ENCODE assay signal across 1 cellular context in the genomic region with DNA sequence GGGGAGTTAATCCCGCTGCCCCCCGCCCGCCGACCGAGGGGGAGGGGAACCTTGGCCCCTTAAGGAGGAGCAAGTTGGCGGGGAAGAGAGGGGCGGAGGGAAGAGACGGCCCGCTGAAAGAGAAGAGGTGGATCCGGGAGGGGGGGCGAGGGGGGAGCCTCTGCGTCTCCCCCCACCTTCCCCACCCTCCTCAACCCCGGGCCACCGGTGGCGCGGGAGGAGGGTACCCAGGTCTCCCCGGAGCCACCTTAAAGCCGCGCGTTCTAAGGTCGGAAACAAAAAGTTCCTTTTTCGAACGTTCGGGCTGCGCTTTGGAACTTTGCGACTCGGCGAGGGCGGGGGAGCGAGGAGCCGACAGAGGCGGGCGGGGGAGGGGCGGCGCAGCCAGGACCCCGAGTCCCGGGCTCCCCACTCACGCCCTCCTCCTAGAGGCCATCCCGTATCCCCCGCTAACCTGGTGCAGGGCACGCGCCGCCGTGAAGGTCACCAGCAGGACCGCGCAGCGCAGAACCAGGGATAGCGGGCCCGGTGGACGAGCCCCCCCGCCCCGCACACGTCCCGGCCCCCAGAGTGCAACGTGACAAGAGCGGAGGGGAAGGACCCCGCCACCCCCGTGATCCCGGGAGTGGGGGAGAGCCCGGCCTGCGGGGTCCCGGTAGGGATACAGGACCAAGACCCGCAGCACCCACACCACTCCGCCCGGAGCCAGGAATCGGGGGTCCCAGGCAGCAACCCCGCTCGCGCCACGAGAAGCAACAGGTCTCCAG.
TF ChIP-seq lines count a peak whose summit lies in the region.

No MANE protein-coding gene starts in this region.

TF ChIP-seq in HepG2, 621 proteins besides CTCF, POLR2A, EP300 and RAD21 (continues in another document):
- TF ChIP-seq FOXC1 (CRISPR knock-in tag; IDR thresholded peaks at IDR 0.05; ENCODE audit: borderline replicate concordance) (peak; percentile 49; the same call in 1 of the 2 replicates), KLF13 (CRISPR knock-in tag; IDR thresholded peaks at IDR 0.05) (no peak), MYC (CRISPR knock-in tag; IDR thresholded peaks at IDR 0.05; ENCODE audit: borderline replicate concordance) (peak; percentile 73; the same call in 1 of the 2 replicates), NFE2L1 (CRISPR knock-in tag; IDR thresholded peaks at IDR 0.05; ENCODE audit: borderline replicate concordance) (no peak), SAP130 (CRISPR knock-in tag; IDR thresholded peaks at IDR 0.05; ENCODE audit: low read depth) (peak; percentile 64), FOXK2 (IDR thresholded peaks at IDR 0.05) (no peak), FIP1L1 (IDR thresholded peaks at IDR 0.05; ENCODE audit: borderline replicate concordance, insufficient read depth, low read depth, low read length) (no peak), ZNF383 (CRISPR knock-in tag; IDR thresholded peaks at IDR 0.05; ENCODE audit: borderline replicate concordance) (no peak), MIER2 (CRISPR knock-in tag; IDR thresholded peaks at IDR 0.05) (no peak), RNF2 (conservative IDR thresholded peaks at IDR 0.05; ENCODE audit: low read depth) (no peak), ZNF776 (CRISPR knock-in tag; IDR thresholded peaks at IDR 0.05) (no peak), KMT2A (CRISPR knock-in tag; IDR thresholded peaks at IDR 0.05) (no peak), CBX1 (IDR thresholded peaks at IDR 0.05; ENCODE audit: low read depth) (no peak), STAT5B (CRISPR knock-in tag; IDR thresholded peaks at IDR 0.05) (no peak), ZSCAN12 (CRISPR knock-in tag; IDR thresholded peaks at IDR 0.05) (no peak), ZNF382 (CRISPR knock-in tag; IDR thresholded peaks at IDR 0.05; ENCODE audit: borderline replicate concordance) (no peak), SP4 (CRISPR knock-in tag; IDR thresholded peaks at IDR 0.05) (no peak), IKZF1 (IDR thresholded peaks at IDR 0.05) (no peak), RXRA (CRISPR knock-in tag; IDR thresholded peaks at IDR 0.05) (peak; percentile 76; the same call in 1 of the 2 replicates), NFYB (CRISPR knock-in tag; IDR thresholded peaks at IDR 0.05) (no peak), HNF4A (CRISPR knock-in tag; IDR thresholded peaks at IDR 0.05) (peak; percentile 70)
- TF ChIP-seq, protein P1, sequence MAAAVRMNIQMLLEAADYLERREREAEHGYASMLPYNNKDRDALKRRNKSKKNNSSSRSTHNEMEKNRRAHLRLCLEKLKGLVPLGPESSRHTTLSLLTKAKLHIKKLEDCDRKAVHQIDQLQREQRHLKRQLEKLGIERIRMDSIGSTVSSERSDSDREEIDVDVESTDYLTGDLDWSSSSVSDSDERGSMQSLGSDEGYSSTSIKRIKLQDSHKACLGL (CRISPR knock-in tag; IDR thresholded peaks at IDR 0.05): peak; percentile 25; the same call in 1 of the 2 replicates
- TF ChIP-seq, protein P2, sequence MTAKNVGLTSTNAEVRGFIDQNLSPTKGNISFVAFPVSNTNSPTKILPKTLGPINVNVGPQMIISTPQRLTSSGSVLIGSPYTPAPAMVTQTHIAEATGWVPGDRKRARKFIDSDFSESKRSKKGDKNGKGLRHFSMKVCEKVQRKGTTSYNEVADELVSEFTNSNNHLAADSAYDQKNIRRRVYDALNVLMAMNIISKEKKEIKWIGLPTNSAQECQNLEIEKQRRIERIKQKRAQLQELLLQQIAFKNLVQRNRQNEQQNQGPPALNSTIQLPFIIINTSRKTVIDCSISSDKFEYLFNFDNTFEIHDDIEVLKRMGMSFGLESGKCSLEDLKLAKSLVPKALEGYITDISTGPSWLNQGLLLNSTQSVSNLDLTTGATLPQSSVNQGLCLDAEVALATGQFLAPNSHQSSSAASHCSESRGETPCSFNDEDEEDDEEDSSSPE (CRISPR knock-in tag; IDR thresholded peaks at IDR 0.05): 0 out of 2 replicates have a peak, but pooled peaks have one; percentile 38
- TF ChIP-seq, protein P3, sequence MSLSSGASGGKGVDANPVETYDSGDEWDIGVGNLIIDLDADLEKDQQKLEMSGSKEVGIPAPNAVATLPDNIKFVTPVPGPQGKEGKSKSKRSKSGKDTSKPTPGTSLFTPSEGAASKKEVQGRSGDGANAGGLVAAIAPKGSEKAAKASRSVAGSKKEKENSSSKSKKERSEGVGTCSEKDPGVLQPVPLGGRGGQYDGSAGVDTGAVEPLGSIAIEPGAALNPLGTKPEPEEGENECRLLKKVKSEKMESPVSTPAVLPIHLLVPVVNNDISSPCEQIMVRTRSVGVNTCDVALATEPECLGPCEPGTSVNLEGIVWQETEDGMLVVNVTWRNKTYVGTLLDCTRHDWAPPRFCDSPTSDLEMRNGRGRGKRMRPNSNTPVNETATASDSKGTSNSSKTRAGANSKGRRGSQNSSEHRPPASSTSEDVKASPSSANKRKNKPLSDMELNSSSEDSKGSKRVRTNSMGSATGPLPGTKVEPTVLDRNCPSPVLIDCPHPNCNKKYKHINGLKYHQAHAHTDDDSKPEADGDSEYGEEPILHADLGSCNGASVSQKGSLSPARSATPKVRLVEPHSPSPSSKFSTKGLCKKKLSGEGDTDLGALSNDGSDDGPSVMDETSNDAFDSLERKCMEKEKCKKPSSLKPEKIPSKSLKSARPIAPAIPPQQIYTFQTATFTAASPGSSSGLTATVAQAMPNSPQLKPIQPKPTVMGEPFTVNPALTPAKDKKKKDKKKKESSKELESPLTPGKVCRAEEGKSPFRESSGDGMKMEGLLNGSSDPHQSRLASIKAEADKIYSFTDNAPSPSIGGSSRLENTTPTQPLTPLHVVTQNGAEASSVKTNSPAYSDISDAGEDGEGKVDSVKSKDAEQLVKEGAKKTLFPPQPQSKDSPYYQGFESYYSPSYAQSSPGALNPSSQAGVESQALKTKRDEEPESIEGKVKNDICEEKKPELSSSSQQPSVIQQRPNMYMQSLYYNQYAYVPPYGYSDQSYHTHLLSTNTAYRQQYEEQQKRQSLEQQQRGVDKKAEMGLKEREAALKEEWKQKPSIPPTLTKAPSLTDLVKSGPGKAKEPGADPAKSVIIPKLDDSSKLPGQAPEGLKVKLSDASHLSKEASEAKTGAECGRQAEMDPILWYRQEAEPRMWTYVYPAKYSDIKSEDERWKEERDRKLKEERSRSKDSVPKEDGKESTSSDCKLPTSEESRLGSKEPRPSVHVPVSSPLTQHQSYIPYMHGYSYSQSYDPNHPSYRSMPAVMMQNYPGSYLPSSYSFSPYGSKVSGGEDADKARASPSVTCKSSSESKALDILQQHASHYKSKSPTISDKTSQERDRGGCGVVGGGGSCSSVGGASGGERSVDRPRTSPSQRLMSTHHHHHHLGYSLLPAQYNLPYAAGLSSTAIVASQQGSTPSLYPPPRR (CRISPR knock-in tag; IDR thresholded peaks at IDR 0.05; ENCODE audit: borderline replicate concordance): peak; percentile 47
- TF ChIP-seq, protein P4, sequence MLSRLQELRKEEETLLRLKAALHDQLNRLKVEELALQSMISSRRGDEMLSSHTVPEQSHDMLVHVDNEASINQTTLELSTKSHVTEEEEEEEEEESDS (CRISPR knock-in tag; IDR thresholded peaks at IDR 0.05; ENCODE audit: borderline replicate concordance): no peak
- TF ChIP-seq, protein P5, sequence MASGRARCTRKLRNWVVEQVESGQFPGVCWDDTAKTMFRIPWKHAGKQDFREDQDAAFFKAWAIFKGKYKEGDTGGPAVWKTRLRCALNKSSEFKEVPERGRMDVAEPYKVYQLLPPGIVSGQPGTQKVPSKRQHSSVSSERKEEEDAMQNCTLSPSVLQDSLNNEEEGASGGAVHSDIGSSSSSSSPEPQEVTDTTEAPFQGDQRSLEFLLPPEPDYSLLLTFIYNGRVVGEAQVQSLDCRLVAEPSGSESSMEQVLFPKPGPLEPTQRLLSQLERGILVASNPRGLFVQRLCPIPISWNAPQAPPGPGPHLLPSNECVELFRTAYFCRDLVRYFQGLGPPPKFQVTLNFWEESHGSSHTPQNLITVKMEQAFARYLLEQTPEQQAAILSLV (CRISPR knock-in tag; IDR thresholded peaks at IDR 0.05; ENCODE audit: borderline replicate concordance): no peak
- TF ChIP-seq, protein P6, sequence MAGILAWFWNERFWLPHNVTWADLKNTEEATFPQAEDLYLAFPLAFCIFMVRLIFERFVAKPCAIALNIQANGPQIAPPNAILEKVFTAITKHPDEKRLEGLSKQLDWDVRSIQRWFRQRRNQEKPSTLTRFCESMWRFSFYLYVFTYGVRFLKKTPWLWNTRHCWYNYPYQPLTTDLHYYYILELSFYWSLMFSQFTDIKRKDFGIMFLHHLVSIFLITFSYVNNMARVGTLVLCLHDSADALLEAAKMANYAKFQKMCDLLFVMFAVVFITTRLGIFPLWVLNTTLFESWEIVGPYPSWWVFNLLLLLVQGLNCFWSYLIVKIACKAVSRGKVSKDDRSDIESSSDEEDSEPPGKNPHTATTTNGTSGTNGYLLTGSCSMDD (CRISPR knock-in tag; IDR thresholded peaks at IDR 0.05): no peak
- TF ChIP-seq, protein P7, sequence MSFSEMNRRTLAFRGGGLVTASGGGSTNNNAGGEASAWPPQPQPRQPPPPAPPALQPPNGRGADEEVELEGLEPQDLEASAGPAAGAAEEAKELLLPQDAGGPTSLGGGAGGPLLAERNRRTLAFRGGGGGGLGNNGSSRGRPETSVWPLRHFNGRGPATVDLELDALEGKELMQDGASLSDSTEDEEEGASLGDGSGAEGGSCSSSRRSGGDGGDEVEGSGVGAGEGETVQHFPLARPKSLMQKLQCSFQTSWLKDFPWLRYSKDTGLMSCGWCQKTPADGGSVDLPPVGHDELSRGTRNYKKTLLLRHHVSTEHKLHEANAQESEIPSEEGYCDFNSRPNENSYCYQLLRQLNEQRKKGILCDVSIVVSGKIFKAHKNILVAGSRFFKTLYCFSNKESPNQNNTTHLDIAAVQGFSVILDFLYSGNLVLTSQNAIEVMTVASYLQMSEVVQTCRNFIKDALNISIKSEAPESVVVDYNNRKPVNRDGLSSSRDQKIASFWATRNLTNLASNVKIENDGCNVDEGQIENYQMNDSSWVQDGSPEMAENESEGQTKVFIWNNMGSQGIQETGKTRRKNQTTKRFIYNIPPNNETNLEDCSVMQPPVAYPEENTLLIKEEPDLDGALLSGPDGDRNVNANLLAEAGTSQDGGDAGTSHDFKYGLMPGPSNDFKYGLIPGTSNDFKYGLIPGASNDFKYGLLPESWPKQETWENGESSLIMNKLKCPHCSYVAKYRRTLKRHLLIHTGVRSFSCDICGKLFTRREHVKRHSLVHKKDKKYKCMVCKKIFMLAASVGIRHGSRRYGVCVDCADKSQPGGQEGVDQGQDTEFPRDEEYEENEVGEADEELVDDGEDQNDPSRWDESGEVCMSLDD (CRISPR knock-in tag; IDR thresholded peaks at IDR 0.05; ENCODE audit: borderline replicate concordance): peak; percentile 84
- TF ChIP-seq, protein P8, sequence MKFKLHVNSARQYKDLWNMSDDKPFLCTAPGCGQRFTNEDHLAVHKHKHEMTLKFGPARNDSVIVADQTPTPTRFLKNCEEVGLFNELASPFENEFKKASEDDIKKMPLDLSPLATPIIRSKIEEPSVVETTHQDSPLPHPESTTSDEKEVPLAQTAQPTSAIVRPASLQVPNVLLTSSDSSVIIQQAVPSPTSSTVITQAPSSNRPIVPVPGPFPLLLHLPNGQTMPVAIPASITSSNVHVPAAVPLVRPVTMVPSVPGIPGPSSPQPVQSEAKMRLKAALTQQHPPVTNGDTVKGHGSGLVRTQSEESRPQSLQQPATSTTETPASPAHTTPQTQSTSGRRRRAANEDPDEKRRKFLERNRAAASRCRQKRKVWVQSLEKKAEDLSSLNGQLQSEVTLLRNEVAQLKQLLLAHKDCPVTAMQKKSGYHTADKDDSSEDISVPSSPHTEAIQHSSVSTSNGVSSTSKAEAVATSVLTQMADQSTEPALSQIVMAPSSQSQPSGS (CRISPR knock-in tag; IDR thresholded peaks at IDR 0.05): peak; percentile 28; the same call in 1 of the 2 replicates
- TF ChIP-seq, protein P9, sequence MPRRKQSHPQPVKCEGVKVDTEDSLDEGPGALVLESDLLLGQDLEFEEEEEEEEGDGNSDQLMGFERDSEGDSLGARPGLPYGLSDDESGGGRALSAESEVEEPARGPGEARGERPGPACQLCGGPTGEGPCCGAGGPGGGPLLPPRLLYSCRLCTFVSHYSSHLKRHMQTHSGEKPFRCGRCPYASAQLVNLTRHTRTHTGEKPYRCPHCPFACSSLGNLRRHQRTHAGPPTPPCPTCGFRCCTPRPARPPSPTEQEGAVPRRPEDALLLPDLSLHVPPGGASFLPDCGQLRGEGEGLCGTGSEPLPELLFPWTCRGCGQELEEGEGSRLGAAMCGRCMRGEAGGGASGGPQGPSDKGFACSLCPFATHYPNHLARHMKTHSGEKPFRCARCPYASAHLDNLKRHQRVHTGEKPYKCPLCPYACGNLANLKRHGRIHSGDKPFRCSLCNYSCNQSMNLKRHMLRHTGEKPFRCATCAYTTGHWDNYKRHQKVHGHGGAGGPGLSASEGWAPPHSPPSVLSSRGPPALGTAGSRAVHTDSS (CRISPR knock-in tag; conservative IDR thresholded peaks at IDR 0.05): no peak
- TF ChIP-seq, protein P10, sequence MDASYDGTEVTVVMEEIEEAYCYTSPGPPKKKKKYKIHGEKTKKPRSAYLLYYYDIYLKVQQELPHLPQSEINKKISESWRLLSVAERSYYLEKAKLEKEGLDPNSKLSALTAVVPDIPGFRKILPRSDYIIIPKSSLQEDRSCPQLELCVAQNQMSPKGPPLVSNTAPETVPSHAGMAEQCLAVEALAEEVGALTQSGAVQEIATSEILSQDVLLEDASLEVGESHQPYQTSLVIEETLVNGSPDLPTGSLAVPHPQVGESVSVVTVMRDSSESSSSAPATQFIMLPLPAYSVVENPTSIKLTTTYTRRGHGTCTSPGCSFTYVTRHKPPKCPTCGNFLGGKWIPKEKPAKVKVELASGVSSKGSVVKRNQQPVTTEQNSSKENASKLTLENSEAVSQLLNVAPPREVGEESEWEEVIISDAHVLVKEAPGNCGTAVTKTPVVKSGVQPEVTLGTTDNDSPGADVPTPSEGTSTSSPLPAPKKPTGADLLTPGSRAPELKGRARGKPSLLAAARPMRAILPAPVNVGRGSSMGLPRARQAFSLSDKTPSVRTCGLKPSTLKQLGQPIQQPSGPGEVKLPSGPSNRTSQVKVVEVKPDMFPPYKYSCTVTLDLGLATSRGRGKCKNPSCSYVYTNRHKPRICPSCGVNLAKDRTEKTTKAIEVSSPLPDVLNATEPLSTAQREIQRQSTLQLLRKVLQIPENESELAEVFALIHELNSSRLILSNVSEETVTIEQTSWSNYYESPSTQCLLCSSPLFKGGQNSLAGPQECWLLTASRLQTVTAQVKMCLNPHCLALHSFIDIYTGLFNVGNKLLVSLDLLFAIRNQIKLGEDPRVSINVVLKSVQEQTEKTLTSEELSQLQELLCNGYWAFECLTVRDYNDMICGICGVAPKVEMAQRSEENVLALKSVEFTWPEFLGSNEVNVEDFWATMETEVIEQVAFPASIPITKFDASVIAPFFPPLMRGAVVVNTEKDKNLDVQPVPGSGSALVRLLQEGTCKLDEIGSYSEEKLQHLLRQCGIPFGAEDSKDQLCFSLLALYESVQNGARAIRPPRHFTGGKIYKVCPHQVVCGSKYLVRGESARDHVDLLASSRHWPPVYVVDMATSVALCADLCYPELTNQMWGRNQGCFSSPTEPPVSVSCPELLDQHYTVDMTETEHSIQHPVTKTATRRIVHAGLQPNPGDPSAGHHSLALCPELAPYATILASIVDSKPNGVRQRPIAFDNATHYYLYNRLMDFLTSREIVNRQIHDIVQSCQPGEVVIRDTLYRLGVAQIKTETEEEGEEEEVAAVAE (CRISPR knock-in tag; IDR thresholded peaks at IDR 0.05; ENCODE audit: borderline replicate concordance): peak; percentile 65; the same call in 1 of the 2 replicates
